Comparison of ENCODE assay signal across 18 cellular contexts in genomic region chr19:21699197-21699596, GRCh38.
"Had no signal": no experiment of that assay in that cellular context is flagged by ENCODE, and none has a peak within 500 bp of the region (broad histone marks: within the 10 kb centered on the region; RNA-seq: fewer than 3 reads in every experiment).

No MANE protein-coding gene starts in this region.

- H3K9me3 ChIP-seq: esophagus muscularis mucosa, left ventricle myocardium inferior had no signal

- H3K36me3 ChIP-seq: esophagus muscularis mucosa, left ventricle myocardium inferior had no signal

- H3K27ac ChIP-seq: dorsolateral prefrontal cortex, esophagus muscularis mucosa, left ventricle myocardium inferior had no signal

- H3K4me3 ChIP-seq: dorsolateral prefrontal cortex, esophagus muscularis mucosa, left ventricle myocardium inferior had no signal

- H3K27me3 ChIP-seq: dorsolateral prefrontal cortex, esophagus muscularis mucosa had no signal

- DNase-seq: activated CD4-positive, alpha-beta memory T cell treated with anti-CD3 and anti-CD28 coated beads for 36 hours; activated CD4-positive, CD25-positive, alpha-beta regulatory T cell treated with anti-CD3 and anti-CD28 coated beads, Interleukin-2, amount 50 U/mL, for 72 hours; activated gamma-delta T cell treated with Interleukin-2 at 50 U/mL for 16 hours; activated naive CD8-positive, alpha-beta T cell treated with anti-CD3 and anti-CD28 coated beads, Interleukin-2, amount 10 ng/mL, durations not matched to agents 7 days and 5 days; activated T-cell treated with anti-CD3 and anti-CD28 coated beads, Interleukin-2, amount 50 U/mL, for 72 hours; aorta; dorsolateral prefrontal cortex; glutamatergic neuron; islet precursor cell; left ventricle myocardium inferior; mesenchymal stem cell; nephron progenitor cell; stimulated activated CD4-positive, alpha-beta T cell treated with anti-CD3 and anti-CD28 coated beads, Interleukin-12 subunit alpha, Interleukin-12 subunit beta, amount 100 ng/mL, for 4 hours; stimulated activated naive CD4-positive, alpha-beta T cell treated with Interleukin-2 at 50 U/mL for 16 hours; trophoblast cell had no signal

- FAIRE-seq: bronchial epithelial cell, endometrium had no signal
